In genomic region chr6:26097268-26097875, GRCh38 we compare ENCODE assay signal across 7 cellular contexts. TPM values are rescaled to one million over a fixed set of nuclear protein-coding genes. Genes with fewer than 3 reads are reported as not detected.
DNase-seq lines count a peak whose midpoint lies in the region; ATAC-seq and TF ChIP-seq lines count a peak whose summit lies in the region.

No MANE protein-coding gene starts in this region.

- H3K4me1 ChIP-seq in adrenal gland (replicated peaks in 1 of 2) (no peaks in the 10 kb centered on the region), right atrium auricular region (no peaks in the 10 kb centered on the region), sigmoid colon (no peaks in the 10 kb centered on the region)

- ATAC-seq in GM18868 (IDR thresholded peaks at IDR 0.05; ENCODE audit: unreplicated experiment) = no peak

- no peaks in the 10 kb centered on the region for H3K9me3 ChIP-seq in adrenal gland (replicated peaks in 1 of 3)
- no peaks in the 10 kb centered on the region for H3K9me3 ChIP-seq in right atrium auricular region
- H3K9me3 ChIP-seq in sigmoid colon = no peaks in the 10 kb centered on the region

- 2 to 7% (median 3%) methylated on average over 5 of the region's 5 CpGs for WGBS in adrenal gland, 4 donors
- WGBS in sigmoid colon, 2 donors = 2 to 4% methylated on average over 5 of the region's 5 CpGs

- TF ChIP-seq POLR2A in adrenal gland (IDR thresholded peaks at IDR 0.05) (no peak), sigmoid colon (IDR thresholded peaks at IDR 0.05) (no peak)

- H3K27me3 ChIP-seq in adrenal gland = no peaks in the 10 kb centered on the region
- H3K27me3 ChIP-seq in right atrium auricular region = no peaks in the 10 kb centered on the region
- no peaks in the 10 kb centered on the region for H3K27me3 ChIP-seq in sigmoid colon

- TF ChIP-seq CTCF in GM12874 (IDR thresholded peaks at IDR 0.05; ENCODE audit: insufficient read depth, low read depth, low read length) (peak; percentile 56; the same call in 1 of the 2 replicates), adrenal gland (IDR thresholded peaks at IDR 0.05) (peak; percentile 80 to 89 (median 82)), right atrium auricular region (IDR thresholded peaks at IDR 0.05) (peak; percentile 57 to 86), sigmoid colon (IDR thresholded peaks at IDR 0.05) (peak; percentile 66 to 88 (median 78))

- no peak overlapping the region for H3K27ac ChIP-seq in adrenal gland
- no peak overlapping the region for H3K27ac ChIP-seq in right atrium auricular region
- no peak overlapping the region for H3K27ac ChIP-seq in sigmoid colon

- H3K36me3 ChIP-seq in adrenal gland (replicated peaks in 1 of 2) (no peaks in the 10 kb centered on the region), right atrium auricular region (no peaks in the 10 kb centered on the region), sigmoid colon (no peaks in the 10 kb centered on the region)

- no peak for TF ChIP-seq EP300 in sigmoid colon (IDR thresholded peaks at IDR 0.05)

- intact Hi-C loops in adrenal gland (cut with DNase I) = loop anchor here in 1 of 2 donors (5.0 kb wide), 1 partner anchor 35 kb away; no protein-coding TSS in a partner anchor
- intact Hi-C loops in sigmoid colon (cut with DNase I) = loop anchor here (1.0 kb wide), 1 partner anchor 33 kb away; no protein-coding TSS in a partner anchor

- DNase-seq in NAMALWA (ENCODE audit: low spot score) (peak; percentile 81), T-helper 1 cell (peak in 4 of 5 donors; percentile 37 to 66 (median 57)), adrenal gland (peak; percentile 55 to 87 (median 67)), right atrium auricular region (ENCODE audit: low spot score) (peak; percentile 68), sigmoid colon (no peak)

- H3K4me3 ChIP-seq in adrenal gland (no peak overlapping the region), right atrium auricular region (no peak overlapping the region), sigmoid colon (no peak overlapping the region)

RNA-seq across cellular contexts. Expression of gene HFE, which starts 10.1 kb away (rescaled TPM):
- total RNA-seq in adrenal gland (10 to 100 TPM; 12.9 to 32.1 (median 23.6) TPM), right atrium auricular region (1 to 10 TPM; 3.1 to 6.4 TPM), sigmoid colon (1 to 10 TPM; 4.4 to 7.8 (median 4.9) TPM)
- polyA plus RNA-seq in adrenal gland (10 to 100 TPM in 1 of 3 donors, 1 to 10 TPM in 2; 6.2 to 15.9 (median 6.4) TPM), sigmoid colon (1 to 10 TPM; 1.6 to 6.9 (median 1.8) TPM)
